15 cellular contexts compared by ENCODE assay signal in genomic region chr5:13859285-13859684, GRCh38.
DNase-seq lines count a peak whose midpoint lies in the region; FAIRE-seq and TF ChIP-seq lines count a peak whose summit lies in the region.
"Had no signal": no experiment of that assay in that cellular context is flagged by ENCODE, and none has a peak within 500 bp of the region (broad histone marks: within the 10 kb centered on the region; RNA-seq: fewer than 3 reads in every experiment).

No MANE protein-coding gene starts in this region.

- intact Hi-C loops in adrenal gland (cut with DNase I), result no loop called here

- TF ChIP-seq CTCF in D721Med (IDR thresholded peaks at IDR 0.05; ENCODE audit: insufficient read depth, missing control alignments) (no peak), adrenal gland (IDR thresholded peaks at IDR 0.05) (no peak)

- 67 to 76% (median 72%) methylated on average over 3 of the region's 3 CpGs for WGBS in adrenal gland, 4 donors

- H3K4me3 ChIP-seq in adipocyte (ENCODE audit: low read length) (no peak overlapping the region), adrenal gland (no peak overlapping the region)
- H3K4me3 ChIP-seq: BLaER1 treated with 17β-estradiol and CSF1 and Interleukin-3, amounts not matched to agents 10 nM and 100 nM; HAP-1; SJCRH30 had no signal

- H3K36me3 ChIP-seq in adipocyte (ENCODE audit: control insufficient read depth, insufficient read depth, low read length, severe bottlenecking), result no peaks in the 10 kb centered on the region
- H3K36me3 ChIP-seq in adrenal gland (replicated peaks in 1 of 2), result no peaks in the 10 kb centered on the region
- H3K36me3 ChIP-seq: BLaER1 treated with 17β-estradiol and CSF1 and Interleukin-3, amounts not matched to agents 10 nM and 100 nM; HAP-1; SJCRH30 had no signal

- FAIRE-seq in D721Med (lab: Jason Lieb, UNC), result peak; percentile 56

- H3K27ac ChIP-seq in adrenal gland, result no peak overlapping the region
- H3K27ac ChIP-seq: BLaER1 treated with 17β-estradiol and CSF1 and Interleukin-3, amounts not matched to agents 10 nM and 100 nM; SJCRH30 had no signal

- H3K4me1 ChIP-seq in adipocyte (ENCODE audit: control insufficient read depth, insufficient read depth, low read length) (no peaks in the 10 kb centered on the region), adrenal gland (replicated peaks in 1 of 2) (no peaks in the 10 kb centered on the region)
- H3K4me1 ChIP-seq: BLaER1 treated with 17β-estradiol and CSF1 and Interleukin-3, amounts not matched to agents 10 nM and 100 nM; HAP-1; SJCRH30 had no signal

- no peak overlapping the region for H3K9ac ChIP-seq in adipocyte (ENCODE audit: low read length)
- H3K9ac ChIP-seq: BLaER1 treated with 17β-estradiol and CSF1 and Interleukin-3, amounts not matched to agents 10 nM and 100 nM had no signal

- no peak for TF ChIP-seq POLR2A in adrenal gland (IDR thresholded peaks at IDR 0.05)

- in situ Hi-C loops in ACHN (cut with HindIII; ENCODE audit: low pct_ligation_motif_present, low pct_unique_long_range_greater_than_20kb, low sequenced_read_pairs), result no loop called here

- H3K27me3 ChIP-seq in adipocyte (replicated peaks; ENCODE audit: control insufficient read depth, insufficient read depth, low read length) (no peaks in the 10 kb centered on the region), adrenal gland (no peaks in the 10 kb centered on the region)
- H3K27me3 ChIP-seq: BLaER1 treated with 17β-estradiol and CSF1 and Interleukin-3, amounts not matched to agents 10 nM and 100 nM; SJCRH30 had no signal

- DNase-seq in ACHN (peak; percentile 26), D721Med (ENCODE audit: insufficient read length, low spot score) (no peak), NAMALWA (ENCODE audit: low spot score) (peak; percentile 32), adipocyte (ENCODE audit: low read depth) (peak; percentile 7), adrenal gland (no peak), middle frontal gyrus (ENCODE audit: extremely low spot score, low spot score) (no peak), occipital lobe (lab: John Stamatoyannopoulos, UW) (no peak)
- DNase-seq: DMS153, NCI-H1930, NCI-H526 treated with DMSO at 0.1 percent for 48 hours, RPMI8226, SJCRH30, T1000 had no signal

- H3K9me3 ChIP-seq in adipocyte (ENCODE audit: control insufficient read depth, low read length) (no peaks in the 10 kb centered on the region), adrenal gland (replicated peaks in 1 of 3) (no peaks in the 10 kb centered on the region)
- H3K9me3 ChIP-seq: HAP-1, SJCRH30 had no signal

Comparison
In these comparisons a context has a peak if more than half of its experiments do, and no peak if none do; other contexts are left out.
1. DNase-seq: peak in ACHN (single experiment), NAMALWA (single experiment) and adipocyte (single experiment); none in D721Med (single experiment), adrenal gland (0 of 7), middle frontal gyrus (single experiment) and occipital lobe (single experiment).